In the genomic region with DNA sequence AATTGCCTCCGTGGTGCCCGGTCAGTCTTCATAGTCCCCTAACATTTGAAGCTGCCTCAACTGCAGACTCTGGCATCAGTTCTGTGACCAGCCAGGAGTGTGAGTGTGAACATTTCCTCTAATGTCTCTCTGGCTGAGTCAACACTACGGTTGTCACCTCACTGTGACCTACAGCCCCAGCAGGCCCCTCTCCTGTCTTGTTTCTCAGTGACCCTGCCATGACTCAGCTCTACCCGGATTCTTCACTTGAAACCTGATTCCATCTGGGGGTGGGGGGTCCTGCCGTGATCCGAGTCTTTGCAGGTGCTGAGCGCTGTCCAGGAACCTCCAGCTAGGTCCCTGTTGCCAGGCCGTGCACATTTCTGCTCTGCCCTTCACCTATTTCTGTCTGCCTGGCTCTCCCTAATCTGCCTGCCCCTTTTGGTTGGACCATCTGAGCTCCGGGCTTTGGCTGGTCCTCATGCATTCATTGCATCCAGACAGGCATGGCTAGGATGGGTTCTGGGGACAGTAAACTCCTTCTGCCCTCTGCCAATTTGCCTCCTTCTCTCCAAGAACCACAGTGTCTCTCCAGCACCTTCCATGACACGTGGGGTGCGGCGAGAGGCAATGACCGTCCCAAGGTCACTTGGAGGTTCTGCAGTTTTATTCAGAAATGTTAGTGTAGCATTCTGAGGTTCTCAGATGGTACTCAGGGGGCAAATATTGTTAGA, we compare ENCODE assay signal across 18 cellular contexts. TPM values are rescaled to one million over a fixed set of nuclear protein-coding genes. Genes with fewer than 3 reads are reported as not detected.
DNase-seq lines count a peak whose midpoint lies in the region; ATAC-seq, FAIRE-seq and TF ChIP-seq lines count a peak whose summit lies in the region.
"Had no signal": no experiment of that assay in that cellular context is flagged by ENCODE, and none has a peak within 500 bp of the region (broad histone marks: within the 10 kb centered on the region; RNA-seq: fewer than 3 reads in every experiment).

No MANE protein-coding gene starts in this region.

- H3K56ac ChIP-seq in IMR-90 (ENCODE audit: extremely low read depth, insufficient read depth, low read length), result no peak overlapping the region
- no peak overlapping the region for H3K56ac ChIP-seq in H1 (replicated peaks; ENCODE audit: insufficient read length, low read depth, low read length)

- peak overlapping the region; percentile 35; the same call in 1 of the 2 replicates for H3K4me3 ChIP-seq in GM23338
- no peak overlapping the region for H3K4me3 ChIP-seq in IMR-90 (ENCODE audit: insufficient read depth, low read depth, low read length)
- H3K4me3 ChIP-seq in H1 (ENCODE audit: extremely low read depth in 1 of 4, insufficient read depth in 2 of 4, low read depth in 3 of 4, low read length in 4 of 4), result peak overlapping the region in 3 of 4 experiments; percentile 15 to 37 (median 32); a peak in 5 of 8 replicates
- H3K4me3 ChIP-seq in neural progenitor cell, result no peak overlapping the region
- H3K4me3 ChIP-seq: esophagus muscularis mucosa, HAP-1 had no signal

- H4K8ac ChIP-seq in IMR-90 (ENCODE audit: low read depth in 2 of 2, low read length in 2 of 2), result no peak overlapping the region
- H4K8ac ChIP-seq in H1 (ENCODE audit: extremely low read depth, insufficient read depth, low read length), result no peak overlapping the region

- no peak overlapping the region for H3K9ac ChIP-seq in IMR-90 (ENCODE audit: low read depth, low read length)
- no peak overlapping the region for H3K9ac ChIP-seq in H1 (replicated peaks in 1 of 4; ENCODE audit: extremely low read depth in 1 of 4, low read depth in 3 of 4, low read length in 3 of 4)
- no peak overlapping the region for H3K9ac ChIP-seq in neural progenitor cell
- H3K9ac ChIP-seq: KMS-11 had no signal

- H3K27ac Mint-ChIP-seq in GM23338 (peak overlapping the region; percentile 72), neural progenitor cell (peak overlapping the region; percentile 34)
- H3K27ac Mint-ChIP-seq: activated naive CD4-positive, alpha-beta T cell treated with anti-CD3 and anti-CD28 coated beads, Interleukin-2, amount 10 ng/mL, durations not matched to agents 7 days and 5 days; CD8-positive, alpha-beta memory T cell had no signal

- H2AK9ac ChIP-seq in IMR-90 (replicated peaks; ENCODE audit: low read depth, low read length, poor library complexity), result peak overlapping the region; percentile 4

- TF ChIP-seq RAD21 in IMR-90 (IDR thresholded peaks at IDR 0.05; ENCODE audit: low read length) (no peak), H1 (IDR thresholded peaks at IDR 0.05 in 1 of 2, conservative IDR thresholded peaks at IDR 0.05 in 1 of 2; ENCODE audit: low read depth in 2 of 2, low read length in 2 of 2) (no peak)

- H3K36me3 ChIP-seq in GM23338 (ENCODE audit: insufficient read depth) (no peaks in the 10 kb centered on the region; the same call in none of the 2 replicates), IMR-90 (ENCODE audit: control insufficient read depth, insufficient read depth, low read length) (no peaks in the 10 kb centered on the region), H1 (ENCODE audit: control insufficient read depth in 2 of 4, insufficient read depth in 4 of 4, low read length in 3 of 4) (no peaks in the 10 kb centered on the region), neural progenitor cell (no peaks in the 10 kb centered on the region)
- H3K36me3 ChIP-seq: esophagus muscularis mucosa, HAP-1 had no signal

- H3F3A ChIP-seq in GM23338 (replicated peaks; ENCODE audit: low read depth) (0 out of 2 replicates have a peak, but pooled peaks cover 6% of the 10 kb centered on the region), neural progenitor cell (ENCODE audit: low read depth) (peaks cover 29% of the 10 kb centered on the region)

- ATAC-seq in GM23338 (peak; percentile 83), IMR-90 (ENCODE audit: low read depth) (peak; percentile 31), GM19035 (IDR thresholded peaks at IDR 0.05; ENCODE audit: unreplicated experiment) (no peak)

- H3K14ac ChIP-seq in IMR-90 (replicated peaks; ENCODE audit: low read depth, low read length) (0 out of 2 replicates have a peak overlapping the region, but pooled peaks have one; percentile 9), H1 (ENCODE audit: insufficient read length) (no peak overlapping the region)

- H3K9me3 ChIP-seq in IMR-90 (ENCODE audit: control insufficient read depth, insufficient read depth, low read length), result peaks cover 4% of the 10 kb centered on the region
- H3K9me3 ChIP-seq in H1 (ENCODE audit: insufficient read depth in 2 of 2, low read depth in 1 of 2, low read length in 1 of 2), result peaks cover 8 to 12% of the 10 kb centered on the region in 2 experiments; a peak in 3 of 4 replicates
- H3K9me3 ChIP-seq in neural progenitor cell (ENCODE audit: low read depth), result no peaks in the 10 kb centered on the region

- no peak overlapping the region; the same call in 2 of the 3 replicates for H2BK15ac ChIP-seq in IMR-90 (ENCODE audit: low read depth, low read length)
- H2BK15ac ChIP-seq in H1 (ENCODE audit: low read length), result 0 out of 2 replicates have a peak overlapping the region, but pooled peaks have one; percentile 66

- H2AK5ac ChIP-seq in IMR-90 (ENCODE audit: low read depth, low read length), result no peak overlapping the region
- H2AK5ac ChIP-seq in H1 (ENCODE audit: low read depth, low read length), result no peak overlapping the region

- peaks cover 7% of the 10 kb centered on the region; the same call in 1 of the 2 replicates for H3K9me1 ChIP-seq in IMR-90 (ENCODE audit: insufficient read depth, low read length)

- H3K27me3 Mint-ChIP-seq in GM23338 (ENCODE audit: insufficient read depth, low read depth, poor library complexity), result peaks cover 22% of the 10 kb centered on the region
- peaks cover 11% of the 10 kb centered on the region for H3K27me3 Mint-ChIP-seq in neural progenitor cell (ENCODE audit: insufficient read depth, low read depth)

- H3K23ac ChIP-seq in IMR-90 (ENCODE audit: low read depth, low read length) (no peak overlapping the region), H1 (ENCODE audit: insufficient read length) (no peak overlapping the region)

- peak overlapping the region; percentile 73 for H3K4me2 ChIP-seq in GM23338
- no peak overlapping the region for H3K4me2 ChIP-seq in IMR-90 (ENCODE audit: low read depth, low read length)
- peak overlapping the region; percentile 59 to 69 for H3K4me2 ChIP-seq in H1 (ENCODE audit: insufficient read depth in 1 of 2, low read depth in 2 of 2, low read length in 2 of 2)
- H3K4me2 ChIP-seq in neural progenitor cell, result peak overlapping the region; percentile 42
- H3K4me2 ChIP-seq: KMS-11 had no signal

- H3K9me2 ChIP-seq in GM23338 (ENCODE audit: insufficient read depth), result no peaks in the 10 kb centered on the region

- FAIRE-seq in H1 (lab: Jason Lieb, UNC), result peak; percentile 65
- FAIRE-seq: islet of Langerhans, small intestine had no signal

- TF ChIP-seq POLR2A in IMR-90 (IDR thresholded peaks at IDR 0.05; ENCODE audit: low read depth, low read length) (no peak), H1 (IDR thresholded peaks at IDR 0.05; ENCODE audit: control extremely low read depth in 1 of 2, low read depth in 2 of 2, low read length in 2 of 2) (no peak)

- intact Hi-C loops in IMR-90 (cut with micrococcal nuclease), result no loop called here

- H4K20me1 ChIP-seq in GM23338 (replicated peaks; ENCODE audit: insufficient read depth), result no peaks in the 10 kb centered on the region
- H4K20me1 ChIP-seq in IMR-90 (ENCODE audit: insufficient read depth, low read length), result peaks cover 3% of the 10 kb centered on the region; the same call in 1 of the 2 replicates
- no peaks in the 10 kb centered on the region for H4K20me1 ChIP-seq in H1 (replicated peaks in 1 of 2; ENCODE audit: control insufficient read depth in 1 of 2, insufficient read depth in 2 of 2, low read length in 2 of 2)
- H4K20me1 ChIP-seq in neural progenitor cell (ENCODE audit: low read depth), result no peaks in the 10 kb centered on the region

- H2BK5ac ChIP-seq in IMR-90 (ENCODE audit: low read depth, low read length, poor library complexity, severe bottlenecking) (peak overlapping the region; percentile 2), H1 (ENCODE audit: low read depth, low read length) (peak overlapping the region; percentile 37; the same call in 1 of the 2 replicates)

- CTCF ChIA-PET in IMR-90 (lab: Yijun Ruan, JAX) (interaction anchor here (0.6 kb wide), 1 partner anchor 312 kb away, joined by 3 read pairs; no protein-coding TSS in a partner anchor), H1 (lab: Charles Lee; ENCODE audit: partially characterized antibody) (interaction anchor here (0.6 to 5.5 kb wide), 8 partner anchors 10 to 256 kb away, joined by 3 to 31 read pairs (median 8); no protein-coding TSS in a partner anchor), RWPE1 (lab: Yijun Ruan, JAX) (interaction anchor here (1.0 to 2.1 kb wide), 2 partner anchors 10 to 278 kb away, joined by 3 to 12 read pairs; no protein-coding TSS in a partner anchor)

- H3K79me1 ChIP-seq in IMR-90 (ENCODE audit: low read depth in 1 of 2, low read length in 2 of 2), result no peaks in the 10 kb centered on the region
- H3K79me1 ChIP-seq in H1 (ENCODE audit: low read depth, low read length), result no peaks in the 10 kb centered on the region

- in situ Hi-C loops in IMR-90 (cut with MboI; ENCODE audit: low sequenced_read_pairs), result no loop called here

- peaks cover 46% of the 10 kb centered on the region for H3K4me1 Mint-ChIP-seq in GM23338
- peaks cover 54% of the 10 kb centered on the region for H3K4me1 Mint-ChIP-seq in neural progenitor cell
- H3K4me1 Mint-ChIP-seq: activated naive CD4-positive, alpha-beta T cell treated with anti-CD3 and anti-CD28 coated beads, Interleukin-2, amount 10 ng/mL, durations not matched to agents 7 days and 5 days; CD8-positive, alpha-beta memory T cell had no signal

- H3K4me1 ChIP-seq in GM23338 (ENCODE audit: insufficient read depth) (peaks cover 43% of the 10 kb centered on the region), IMR-90 (ENCODE audit: control insufficient read depth, insufficient read depth, low read length) (peaks cover 16% of the 10 kb centered on the region), H1 (replicated peaks in 1 of 4; ENCODE audit: control insufficient read depth in 3 of 4, insufficient read depth in 4 of 4, low read length in 3 of 4) (peaks cover 15 to 32% (median 19%) of the 10 kb centered on the region in 4 experiments), neural progenitor cell (peaks cover 41% of the 10 kb centered on the region)
- H3K4me1 ChIP-seq: esophagus muscularis mucosa, HAP-1 had no signal

- H3K27me3 ChIP-seq in GM23338 (ENCODE audit: insufficient read depth) (no peaks in the 10 kb centered on the region), IMR-90 (ENCODE audit: control insufficient read depth, insufficient read depth, low read length) (no peaks in the 10 kb centered on the region), H1 (replicated peaks in 1 of 4; ENCODE audit: control insufficient read depth in 3 of 4, extremely low read depth in 1 of 4, insufficient read depth in 3 of 4, low read length in 3 of 4) (no peaks in the 10 kb centered on the region; a peak in 4 of 7 replicates), neural progenitor cell (no peaks in the 10 kb centered on the region)
- H3K27me3 ChIP-seq: esophagus muscularis mucosa had no signal

- H3K4ac ChIP-seq in IMR-90 (ENCODE audit: low read depth, low read length), result no peak overlapping the region
- peak overlapping the region; percentile 51 for H3K4ac ChIP-seq in H1 (replicated peaks; ENCODE audit: insufficient read length, low read depth, low read length)

- POLR2A ChIA-PET in IMR-90 (lab: Charles Lee; ENCODE audit: unreplicated experiment) (no interaction called here), H1 (lab: Charles Lee; ENCODE audit: partially characterized antibody) (interaction anchor here (1.0 to 25.8 kb wide), 5 partner anchors 10 to 29 kb away, joined by 3 to 536 read pairs (median 10); a partner anchor contains a TSS), RWPE1 (lab: Yijun Ruan, JAX; ENCODE audit: low non-redundant PET) (interaction anchor here (0.7 kb wide), 1 partner anchor 9 kb away, joined by 3 read pairs; no protein-coding TSS in a partner anchor)

- TF ChIP-seq CTCF in GM23338 (conservative IDR thresholded peaks at IDR 0.05; ENCODE audit: low read depth in 2 of 2), result no peak
- TF ChIP-seq CTCF in IMR-90 (conservative IDR thresholded peaks at IDR 0.05; ENCODE audit: low read depth, low read length), result no peak
- TF ChIP-seq CTCF in H1 (IDR thresholded peaks at IDR 0.05; ENCODE audit: control extremely low read depth in 1 of 3, insufficient read depth in 1 of 3, low read depth in 1 of 3, low read length in 3 of 3), result no peak
- TF ChIP-seq CTCF in neural progenitor cell (IDR thresholded peaks at IDR 0.05), result no peak
- no peak for TF ChIP-seq CTCF in RWPE1 (conservative IDR thresholded peaks at IDR 0.05; ENCODE audit: low read depth)

- H3K4me3 Mint-ChIP-seq in GM23338, result peak overlapping the region; percentile 25; the same call in 2 of the 3 replicates
- H3K4me3 Mint-ChIP-seq in neural progenitor cell, result no peak overlapping the region
- H3K4me3 Mint-ChIP-seq: activated naive CD4-positive, alpha-beta T cell treated with anti-CD3 and anti-CD28 coated beads, Interleukin-2, amount 10 ng/mL, durations not matched to agents 7 days and 5 days; CD8-positive, alpha-beta memory T cell had no signal

- peak; percentile 87 for DNase-seq in GM23338 (ENCODE audit: low spot score)
- DNase-seq in IMR-90, result peak; percentile 74
- DNase-seq in H1 (ENCODE audit: low read depth in 1 of 2, low spot score in 2 of 2), result no peak
- peak; percentile 76 for DNase-seq in neural progenitor cell (ENCODE audit: low spot score)
- DNase-seq in SW480 (ENCODE audit: low spot score), result no peak
- DNase-seq in RWPE1 (ENCODE audit: low spot score), result no peak
- DNase-seq: activated CD8-positive, alpha-beta memory T cell treated with anti-CD3 and anti-CD28 coated beads for 24 hours; activated naive CD4-positive, alpha-beta T cell treated with anti-CD3 and anti-CD28 coated beads, Interleukin-2, amount 10 ng/mL, durations not matched to agents 7 days and 5 days; CD8-positive, alpha-beta memory T cell; cerebellar nuclear complex; NCI-H2171; OCI-M1; small intestine had no signal

- no peak overlapping the region for H3K27ac ChIP-seq in GM23338 (ENCODE audit: low read depth)
- H3K27ac ChIP-seq in IMR-90 (ENCODE audit: insufficient read depth, low read length), result no peak overlapping the region
- H3K27ac ChIP-seq in H1 (ENCODE audit: low read depth, low read length), result no peak overlapping the region
- no peak overlapping the region for H3K27ac ChIP-seq in neural progenitor cell
- no peak overlapping the region for H3K27ac ChIP-seq in RWPE1
- H3K27ac ChIP-seq: esophagus muscularis mucosa, KMS-11 had no signal

- H2BK120ac ChIP-seq in IMR-90 (ENCODE audit: low read depth, low read length) (peak overlapping the region; percentile 43), H1 (replicated peaks; ENCODE audit: low read depth, low read length) (peak overlapping the region; percentile 30)

- dilution Hi-C loops in IMR-90 (cut with HindIII; ENCODE audit: low sequenced_read_pairs, unreplicated experiment), result no loop called here

- 80% methylated on average over 1 of the region's 13 CpGs; no CpG with 5 or more reads in 1 of the 2 experiments for WGBS in IMR-90 (ENCODE audit: extremely low coverage in 2 of 2, insufficient read length in 1 of 2), 2 experiments
- WGBS in H1 (ENCODE audit: extremely low coverage in 1 of 2, insufficient coverage in 1 of 2, insufficient read length in 1 of 2, insufficient replicate concordance in 2 of 2, low coverage in 1 of 2, low lambda C conversion rate in 2 of 2, missing lambda C conversion rate in 1 of 2), 2 experiments, result 40% methylated on average over 13 of the region's 13 CpGs; no CpG with 5 or more reads in 1 of the 2 experiments

- H3K79me2 ChIP-seq in GM23338 (replicated peaks; ENCODE audit: insufficient read depth), result no peaks in the 10 kb centered on the region
- no peaks in the 10 kb centered on the region for H3K79me2 ChIP-seq in H1 (ENCODE audit: control insufficient read depth in 1 of 2, insufficient read depth in 2 of 2, low read length in 2 of 2)
- H3K79me2 ChIP-seq in neural progenitor cell (ENCODE audit: low read depth), result no peaks in the 10 kb centered on the region

- H2AFZ ChIP-seq in GM23338 (peak overlapping the region; percentile 63; the same call in 1 of the 2 replicates), IMR-90 (replicated peaks; ENCODE audit: low read length, poor library complexity) (peak overlapping the region; percentile 18), H1 (ENCODE audit: low read length) (0 out of 2 replicates have a peak overlapping the region, but pooled peaks have one; percentile 47), neural progenitor cell (replicated peaks) (no peak overlapping the region)

- BruUV-seq in IMR-90 (replicated peaks; lab: Mats Ljungman, UMichigan), result no TSS peak

- H4K91ac ChIP-seq in IMR-90 (ENCODE audit: insufficient read depth, low read depth, low read length), result no peak overlapping the region
- H4K91ac ChIP-seq in H1 (replicated peaks; ENCODE audit: insufficient read length, low read length), result no peak overlapping the region

- no peak; a peak in 1 of 3 replicates for TF ChIP-seq EP300 in H1 (IDR thresholded peaks at IDR 0.05; ENCODE audit: borderline replicate concordance in 1 of 2, low read depth in 2 of 2, low read length in 2 of 2)

- H2BK12ac ChIP-seq in H1 (ENCODE audit: low read depth, low read length), result peak overlapping the region; percentile 11; the same call in 1 of the 2 replicates

- H4K5ac ChIP-seq in IMR-90 (ENCODE audit: low read depth, low read length) (no peak overlapping the region), H1 (ENCODE audit: insufficient read length, low read depth, low read length) (no peak overlapping the region)

- H3K9me3 Mint-ChIP-seq in GM23338 (peaks cover 16% of the 10 kb centered on the region), neural progenitor cell (peaks cover 13% of the 10 kb centered on the region)

- no peaks in the 10 kb centered on the region for H3K23me2 ChIP-seq in H1 (ENCODE audit: low read depth, low read length)

- H3K18ac ChIP-seq in IMR-90 (ENCODE audit: low read depth, low read length) (no peak overlapping the region), H1 (ENCODE audit: extremely low read depth, low read length) (peak overlapping the region; percentile 56; the same call in 1 of the 2 replicates)

- H2BK20ac ChIP-seq in IMR-90 (ENCODE audit: low read depth, low read length), result 0 out of 2 replicates have a peak overlapping the region, but pooled peaks have one; percentile 17
- peak overlapping the region; percentile 74; the same call in 1 of the 2 replicates for H2BK20ac ChIP-seq in H1 (ENCODE audit: low read length)

- peaks cover 12% of the 10 kb centered on the region for H3K36me3 Mint-ChIP-seq in GM23338 (ENCODE audit: low read depth)
- no peaks in the 10 kb centered on the region for H3K36me3 Mint-ChIP-seq in neural progenitor cell
- H3K36me3 Mint-ChIP-seq: activated naive CD4-positive, alpha-beta T cell treated with anti-CD3 and anti-CD28 coated beads, Interleukin-2, amount 10 ng/mL, durations not matched to agents 7 days and 5 days; CD8-positive, alpha-beta memory T cell had no signal

RNA-seq across cellular contexts. Expression of a gene that starts 24.2 kb away (rescaled TPM):
- total RNA-seq in GM23338 (2014; rRNA removed; shearing (Covaris generic)), result 132 and 160 TPM in 2 replicates
- 25.4 and 27.3 TPM in 2 replicates for polyA plus RNA-seq in GM23338 (2016; fragmentation: Nextera tagmentation; extraction: Ambion mirVana)
- 87.5 and 259 TPM in 2 replicates for total RNA-seq in IMR-90 (2012; rRNA removed)
- 157 and 270 TPM in 2 replicates for polyA plus RNA-seq in IMR-90 (2012; rRNA removed)
- 105 and 264 TPM in 2 replicates for polyA plus RNA-seq in IMR-90 (2012; cell fraction: cytosol; rRNA removed)
- polyA plus RNA-seq in IMR-90 (2012; cell fraction: nucleus; rRNA removed; ENCODE audit: low replicate concordance), result 249 and 547 TPM in 2 replicates
- total RNA-seq in H1 (2021; fragmentation: NEBNext Ultra II Directional; extraction: Animal tissue kit (Norgen Biotek cat#: 25700)), result 40.0 and 53.1 TPM in 2 replicates
- 26.4 and 52.2 TPM in 2 replicates for polyA plus RNA-seq in H1 (2011; rRNA removed)
- 118 TPM for polyA plus RNA-seq in H1 (2011; cell fraction: cytosol; rRNA removed)
- 43.8 TPM for polyA plus RNA-seq in H1 (2011; cell fraction: nucleus; rRNA removed)
- polyA plus RNA-seq in H1 (2012, experiment 1 of 2), result 62.3 to 83.5 TPM (median 69.6 TPM) in 4 replicates
- 21.7 TPM for polyA plus RNA-seq in H1 (2012, experiment 2 of 2)
- polyA plus RNA-seq in H1 (2013, experiment 1 of 2), result 25.8 TPM
- polyA plus RNA-seq in H1 (2013, experiment 2 of 2), result 30.5 TPM
- 21.7 and 32.5 TPM in 2 replicates for polyA minus RNA-seq in H1 (2011; rRNA and poly(A)+ RNA removed)
- 81.5 TPM for polyA minus RNA-seq in H1 (2011; cell fraction: cytosol; rRNA and poly(A)+ RNA removed)
- polyA minus RNA-seq in H1 (2011; cell fraction: nucleus; rRNA and poly(A)+ RNA removed), result 67.2 TPM
- total RNA-seq in neural progenitor cell (ENCODE audit: low replicate concordance), result 25.3 and 39.5 TPM in 2 replicates
- polyA plus RNA-seq: CD8-positive, alpha-beta memory T cell had no signal

Comparison
In these comparisons a context has a peak if more than half of its experiments do, and no peak if none do; other contexts are left out.
1. DNase-seq: peak in GM23338 (single experiment), IMR-90 (single experiment) and neural progenitor cell (single experiment); none in H1 (0 of 2), SW480 (single experiment) and RWPE1 (single experiment).
2. H3K4me3 ChIP-seq: peak in GM23338 (single experiment) and H1 (3 of 4); none in IMR-90 (single experiment) and neural progenitor cell (single experiment).